In the genomic region with DNA sequence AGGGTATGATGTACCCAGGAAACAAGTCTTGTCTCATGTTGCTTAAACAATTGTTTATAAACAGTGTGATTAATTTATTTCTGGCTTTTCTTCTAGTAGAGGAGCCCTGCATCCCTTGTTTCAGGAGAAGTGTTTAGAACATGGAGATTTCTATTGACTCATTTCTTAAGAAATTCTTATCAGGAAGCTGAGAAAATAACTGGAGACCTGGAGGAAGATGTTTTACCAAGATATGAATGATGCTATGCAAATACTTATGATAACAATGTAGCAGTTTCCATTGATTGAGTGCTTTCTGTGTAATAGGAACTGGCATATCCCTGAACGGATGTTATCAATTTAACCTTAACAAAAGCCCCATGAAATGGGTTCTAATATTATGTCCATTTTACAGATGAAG, we compare ENCODE assay signal across 25 cellular contexts.
"Had no signal": no experiment of that assay in that cellular context is flagged by ENCODE, and none has a peak within 500 bp of the region (broad histone marks: within the 10 kb centered on the region; RNA-seq: fewer than 3 reads in every experiment).

No MANE protein-coding gene starts in this region.

- H3K27me3 ChIP-seq: stomach, testis, thyroid gland, tibial artery, tibial nerve, transverse colon, upper lobe of left lung, uterus, vagina had no signal

- H3K27ac ChIP-seq: stomach, suprapubic skin, testis, thoracic aorta, thyroid gland, tibial artery, tibial nerve, transverse colon, upper lobe of left lung, upper lobe of right lung, uterus, vagina had no signal

- H3K36me3 ChIP-seq: stomach, suprapubic skin, thoracic aorta, thyroid gland, tibial artery, tibial nerve, transverse colon, upper lobe of left lung, upper lobe of right lung, uterus, vagina had no signal

- DNase-seq: stimulated activated CD4-positive, alpha-beta T cell treated with anti-CD3 and anti-CD28 coated beads, Interleukin-2, amount 100 ng/mL, for 48 hours; stimulated activated CD4-positive, alpha-beta T cell treated with anti-CD3 and anti-CD28 coated beads, Interleukin-4, amount 100 ng/mL, for 1 hour; stimulated activated CD4-positive, alpha-beta T cell treated with anti-CD3 and anti-CD28 coated beads, Interleukin-4, amount 100 ng/mL, for 24 hours; stimulated activated CD4-positive, alpha-beta T cell treated with anti-CD3 and anti-CD28 coated beads, Interleukin-4, amount 100 ng/mL, for 4 hours; stimulated activated CD8-positive, alpha-beta memory T cell treated with anti-CD3 and anti-CD28 coated beads, Interleukin-4, amount 100 ng/mL, for 48 hours; stimulated activated naive B cell treated with anti-CD40 and anti-IgM and Interleukin-4, amounts not matched to agents 10 μg/mL and 1 μg/mL and 100 μg/mL, for 72 hours; stimulated activated naive CD4-positive, alpha-beta T cell; stimulated activated naive CD4-positive, alpha-beta T cell treated with Interleukin-2 at 50 U/mL for 16 hours; stimulated activated naive CD8-positive, alpha-beta T cell treated with anti-CD3 and anti-CD28 coated beads, Interleukin-15, amount 100 ng/mL, for 72 hours; stimulated activated naive CD8-positive, alpha-beta T cell treated with anti-CD3 and anti-CD28 coated beads, Interleukin-15, Interleukin-2, amounts not matched to agents 100 U/mL and 50 U/mL, for 24 hours; stomach; substantia nigra; testis; thyroid gland; tibial artery; transverse colon; upper lobe of left lung; upper lobe of right lung; uterus had no signal

- ATAC-seq: stimulated activated effector memory CD8-positive, alpha-beta T cell treated with anti-CD3 and anti-CD28 coated beads, Interleukin-12 subunit alpha, Interleukin-12 subunit beta, amount 100 ng/mL, for 72 hours; stimulated activated memory B cell treated with anti-CD40 and anti-IgM and Interleukin-4, amounts not matched to agents 10 μg/mL and 1 μg/mL and 100 μg/mL, for 72 hours; stimulated activated naive B cell treated with anti-CD40 and anti-IgM and Interleukin-4, amounts not matched to agents 10 μg/mL and 1 μg/mL and 100 μg/mL, for 72 hours; stimulated activated naive CD8-positive, alpha-beta T cell treated with anti-CD3 and anti-CD28 coated beads, Interleukin-15, amount 100 ng/mL, for 72 hours; stimulated activated naive CD8-positive, alpha-beta T cell treated with anti-CD3 and anti-CD28 coated beads, Interleukin-15, Interleukin-2, amounts not matched to agents 100 U/mL and 50 U/mL, for 24 hours; upper lobe of right lung had no signal

- H3K4me1 ChIP-seq: suprapubic skin, thyroid gland, tibial nerve, transverse colon, upper lobe of left lung, upper lobe of right lung, uterus, vagina had no signal

- H3K4me3 ChIP-seq: stomach, suprapubic skin, testis, thoracic aorta, thyroid gland, tibial artery, tibial nerve, transverse colon, upper lobe of left lung, upper lobe of right lung, uterus, vagina had no signal

- H3K9me3 ChIP-seq: stomach, suprapubic skin, testis, thoracic aorta, thyroid gland, tibial artery, tibial nerve, transverse colon, upper lobe of left lung, upper lobe of right lung, uterus, vagina had no signal
